Comparison of ENCODE assay signal across 16 cellular contexts in the genomic region with DNA sequence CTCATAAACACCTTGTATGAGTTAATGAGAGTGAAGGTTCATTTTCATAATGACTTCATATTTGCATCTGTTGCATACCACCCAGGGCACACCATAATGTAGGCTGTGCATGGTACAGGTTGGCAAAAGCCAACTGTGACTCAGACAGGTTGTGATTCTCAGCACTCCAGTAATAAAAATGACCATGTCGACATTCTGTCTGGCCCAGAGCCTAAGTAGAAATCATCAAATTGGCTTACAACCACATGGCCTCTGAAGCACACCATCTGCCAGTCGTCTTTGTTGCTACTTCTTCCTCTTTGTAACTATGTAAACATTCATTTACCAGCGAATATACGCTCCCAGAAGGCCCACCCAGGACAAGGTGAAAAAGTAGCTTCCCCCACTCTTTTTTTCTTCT.
DNase-seq lines count a peak whose midpoint lies in the region; ATAC-seq, FAIRE-seq and TF ChIP-seq lines count a peak whose summit lies in the region.
"Had no signal": no experiment of that assay in that cellular context is flagged by ENCODE, and none has a peak within 500 bp of the region (broad histone marks: within the 10 kb centered on the region; RNA-seq: fewer than 3 reads in every experiment).

No MANE protein-coding gene starts in this region.

- intact Hi-C loops in mammary epithelial cell (cut with micrococcal nuclease) (no loop called here), kidney (cut with DNase I) (no loop called here)

- H3K27ac ChIP-seq in mammary epithelial cell (ENCODE audit: insufficient read depth, low read depth, low read length) (no peak overlapping the region), kidney (ENCODE audit: low read depth in 2 of 2, low read length in 2 of 2) (no peak overlapping the region)
- H3K27ac ChIP-seq: BLaER1 treated with 17β-estradiol and CSF1 and Interleukin-3, amounts not matched to agents 10 nM and 100 nM; right lobe of liver; SJCRH30; transverse colon had no signal

- no peaks in the 10 kb centered on the region for H3K79me2 ChIP-seq in mammary epithelial cell (ENCODE audit: insufficient read depth, low read length)

- H3K9me3 ChIP-seq in mammary epithelial cell (replicated peaks; ENCODE audit: insufficient read depth, low read length) (no peaks in the 10 kb centered on the region), kidney (ENCODE audit: control insufficient read depth in 1 of 2, low read length in 2 of 2) (no peaks in the 10 kb centered on the region)
- H3K9me3 ChIP-seq: BLaER1 treated with 17β-estradiol and CSF1 and Interleukin-3, amounts not matched to agents 10 nM and 100 nM; right lobe of liver; SJCRH30; transverse colon had no signal

- peak; percentile 16 for DNase-seq in H4 (ENCODE audit: low spot score)
- peak; percentile 76 for DNase-seq in NCI-H524 treated with DMSO at 0.1 percent for 48 hours (lab: John Stamatoyannopoulos, UW)
- DNase-seq in mammary epithelial cell: peak; percentile 27
- DNase-seq in pons (ENCODE audit: low spot score): peak; percentile 21
- DNase-seq in kidney: no peak
- DNase-seq in RCC 7860 (ENCODE audit: low spot score): no peak
- DNase-seq: activated CD4-positive, alpha-beta T cell treated with anti-CD3 and anti-CD28 coated beads, Interleukin-2, amount 50 U/mL, for 48 hours; amygdala; MV-4-11; right lobe of liver; SJCRH30; stimulated activated CD4-positive, alpha-beta T cell treated with anti-CD3 and anti-CD28 coated beads, Interleukin-4, amount 100 ng/mL, for 4 hours; transverse colon had no signal

- no peak for FAIRE-seq in kidney (lab: Jason Lieb, UNC)
- FAIRE-seq in RCC 7860 (lab: Jason Lieb, UNC): no peak

- ATAC-seq in GM19023 (IDR thresholded peaks at IDR 0.05; ENCODE audit: unreplicated experiment): no peak
- ATAC-seq: activated T-helper 17 cell treated with anti-CD3 and anti-CD28 coated beads, Interleukin-2, amount 50 U/mL, for 72 hours; right lobe of liver had no signal

- CTCF ChIA-PET in mammary epithelial cell (lab: Charles Lee; ENCODE audit: low non-redundant PET): no interaction called here

- in situ Hi-C loops in mammary epithelial cell (cut with MboI; ENCODE audit: low sequenced_read_pairs in 2 of 2): no loop called here

- H4K20me1 ChIP-seq in mammary epithelial cell (ENCODE audit: insufficient read depth, low read length): no peaks in the 10 kb centered on the region
- H4K20me1 ChIP-seq: BLaER1 treated with 17β-estradiol and CSF1 and Interleukin-3, amounts not matched to agents 10 nM and 100 nM had no signal

- dilution Hi-C loops in mammary epithelial cell (cut with HindIII; ENCODE audit: low sequenced_read_pairs): no loop called here

- BruUV-seq in mammary epithelial cell (replicated peaks; lab: Mats Ljungman, UMichigan): no TSS peak

- H3K36me3 ChIP-seq in mammary epithelial cell (ENCODE audit: insufficient read depth, low read length): no peaks in the 10 kb centered on the region
- H3K36me3 ChIP-seq in kidney (ENCODE audit: control insufficient read depth in 1 of 2, insufficient read depth in 2 of 2, low read length in 2 of 2): no peaks in the 10 kb centered on the region
- H3K36me3 ChIP-seq: BLaER1 treated with 17β-estradiol and CSF1 and Interleukin-3, amounts not matched to agents 10 nM and 100 nM; right lobe of liver; SJCRH30; transverse colon had no signal

- no peaks in the 10 kb centered on the region for H3K27me3 ChIP-seq in mammary epithelial cell (ENCODE audit: insufficient read depth, low read length)
- H3K27me3 ChIP-seq: BLaER1 treated with 17β-estradiol and CSF1 and Interleukin-3, amounts not matched to agents 10 nM and 100 nM; right lobe of liver; SJCRH30; transverse colon had no signal

- WGBS in mammary epithelial cell (ENCODE audit: low coverage, missing lambda C conversion rate): 48% methylated on average over 4 of the region's 4 CpGs

- no peak overlapping the region for H3K4me2 ChIP-seq in mammary epithelial cell (ENCODE audit: insufficient read depth, low read depth, low read length)
- H3K4me2 ChIP-seq: BLaER1 treated with 17β-estradiol and CSF1 and Interleukin-3, amounts not matched to agents 10 nM and 100 nM had no signal

- no peak for TF ChIP-seq CTCF in mammary epithelial cell (conservative IDR thresholded peaks at IDR 0.05 in 1 of 2, IDR thresholded peaks at IDR 0.05 in 1 of 2; ENCODE audit: extremely low read depth in 1 of 2, insufficient read depth in 1 of 2, low read depth in 1 of 2, low read length in 2 of 2)
- no peak for TF ChIP-seq CTCF in kidney (IDR thresholded peaks at IDR 0.05; ENCODE audit: borderline replicate concordance, extremely low read depth, insufficient read depth)

- H3K4me1 ChIP-seq in mammary epithelial cell (ENCODE audit: insufficient read depth, low read length): no peaks in the 10 kb centered on the region
- H3K4me1 ChIP-seq in kidney (ENCODE audit: control insufficient read depth in 1 of 2, insufficient read depth in 1 of 2, low read depth in 1 of 2, low read length in 2 of 2): no peaks in the 10 kb centered on the region
- H3K4me1 ChIP-seq: right lobe of liver, SJCRH30, transverse colon had no signal

- H3K4me3 ChIP-seq in mammary epithelial cell (replicated peaks in 1 of 3; ENCODE audit: insufficient read depth in 1 of 3, low read depth in 2 of 3, low read length in 3 of 3) (no peak overlapping the region), kidney (ENCODE audit: low read length in 2 of 2) (no peak overlapping the region)
- H3K4me3 ChIP-seq: BLaER1 treated with 17β-estradiol and CSF1 and Interleukin-3, amounts not matched to agents 10 nM and 100 nM; right lobe of liver; SJCRH30; transverse colon had no signal

- H3K9ac ChIP-seq in mammary epithelial cell (ENCODE audit: insufficient read depth, low read length) (no peak overlapping the region), kidney (ENCODE audit: low read length in 2 of 2) (no peak overlapping the region)
- H3K9ac ChIP-seq: BLaER1 treated with 17β-estradiol and CSF1 and Interleukin-3, amounts not matched to agents 10 nM and 100 nM had no signal

- H2AFZ ChIP-seq in mammary epithelial cell (ENCODE audit: low read depth, low read length): peak overlapping the region; percentile 44

Comparison
In these comparisons a context has a peak if more than half of its experiments do, and no peak if none do; other contexts are left out.
1. DNase-seq: peak in H4 (single experiment), NCI-H524 treated with DMSO at 0.1 percent for 48 hours (single experiment), mammary epithelial cell (single experiment) and pons (single experiment); none in kidney (single experiment) and RCC 7860 (single experiment).